Comparison of ENCODE assay signal across 10 cellular contexts in the genomic region with DNA sequence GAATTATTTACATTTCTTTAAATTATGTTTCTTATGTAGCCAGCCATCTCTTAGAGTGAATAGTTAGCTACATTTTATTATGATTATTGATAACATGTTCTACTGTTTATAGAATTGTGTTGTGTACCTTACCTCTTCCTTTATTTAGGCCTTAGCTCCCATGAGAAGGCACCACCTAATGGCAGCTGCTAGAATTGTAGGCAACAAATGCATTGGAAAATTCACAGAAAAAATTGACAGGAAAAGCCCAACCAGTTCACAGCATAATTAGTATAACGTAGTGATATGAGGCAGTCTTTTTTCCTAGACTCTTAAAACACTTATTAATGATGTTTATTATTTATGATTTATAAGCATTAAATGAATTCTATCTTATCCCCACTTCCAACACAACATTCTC.
DNase-seq lines count a peak whose midpoint lies in the region; ATAC-seq and TF ChIP-seq lines count a peak whose summit lies in the region.
"Had no signal": no experiment of that assay in that cellular context is flagged by ENCODE, and none has a peak within 500 bp of the region (broad histone marks: within the 10 kb centered on the region; RNA-seq: fewer than 3 reads in every experiment).

No MANE protein-coding gene starts in this region.

- H3K4me3 ChIP-seq in Panc1 (ENCODE audit: low read depth in 2 of 2, low read length in 2 of 2) = no peak overlapping the region
- H3K4me3 ChIP-seq: coronary artery had no signal

- CTCF ChIA-PET in Panc1 (lab: Charles Lee) = interaction anchor here (0.6 kb wide), 1 partner anchor 189 kb away, joined by 3 read pairs; no protein-coding TSS in a partner anchor

- BruUV-seq in Panc1 (replicated peaks; lab: Mats Ljungman, UMichigan) = no TSS peak

- H3K9me3 Mint-ChIP-seq in glutamatergic neuron (ENCODE audit: unreplicated experiment) = no peaks in the 10 kb centered on the region

- no peaks in the 10 kb centered on the region for H3K36me3 ChIP-seq in Panc1 (ENCODE audit: control insufficient read depth, insufficient read depth, low read length)

- DNase-seq in AML-193 (lab: John Stamatoyannopoulos, UW) (peak; percentile 5 to 30), GM13976 (ENCODE audit: low spot score) (peak; percentile 12), Panc1 (ENCODE audit: low read depth, low spot score) (no peak), glutamatergic neuron (no peak), retina (no peak), T1000 (lab: John Stamatoyannopoulos, UW) (no peak)
- DNase-seq: naive B cell had no signal

- ATAC-seq in Panc1 (no peak), HG03565 (IDR thresholded peaks at IDR 0.05; ENCODE audit: unreplicated experiment) (no peak), HG02885 (IDR thresholded peaks at IDR 0.05; ENCODE audit: poor library complexity, unreplicated experiment) (no peak)

- intact Hi-C loops in Panc1 (cut with micrococcal nuclease; ENCODE audit: unreplicated experiment) = no loop called here

- no peak overlapping the region for H3K27ac ChIP-seq in Panc1 (ENCODE audit: low read length)
- H3K27ac ChIP-seq: coronary artery had no signal

- no peaks in the 10 kb centered on the region for H3K4me1 Mint-ChIP-seq in glutamatergic neuron (ENCODE audit: low read depth, unreplicated experiment)

- POLR2A ChIA-PET in Panc1 (lab: Charles Lee) = no interaction called here

- in situ Hi-C loops in GM13976 (cut with MboI; ENCODE audit: low sequenced_read_pairs, unreplicated experiment) = no loop called here
- in situ Hi-C loops in Panc1 (cut with HindIII; ENCODE audit: low pct_unique_long_range_greater_than_20kb, low sequenced_read_pairs) = no loop called here

- H3K4me1 ChIP-seq in Panc1 (ENCODE audit: control insufficient read depth, insufficient read depth, low read length) = no peaks in the 10 kb centered on the region

- H3K9me3 ChIP-seq in Panc1 (ENCODE audit: control insufficient read depth, insufficient read depth, low read depth, low read length) = no peaks in the 10 kb centered on the region

- H3K36me3 Mint-ChIP-seq in glutamatergic neuron (ENCODE audit: unreplicated experiment) = no peaks in the 10 kb centered on the region

- H3K27me3 Mint-ChIP-seq in glutamatergic neuron (ENCODE audit: unreplicated experiment) = no peaks in the 10 kb centered on the region
- H3K27me3 Mint-ChIP-seq: naive B cell had no signal

- no peaks in the 10 kb centered on the region for H3K27me3 ChIP-seq in Panc1 (ENCODE audit: control insufficient read depth, insufficient read depth, low read length)

- peak; percentile 28 for TF ChIP-seq CTCF in GM13976 (IDR thresholded peaks at IDR 0.05; ENCODE audit: borderline replicate concordance, control extremely low read depth, extremely low read depth, insufficient read depth, missing control alignments)
- TF ChIP-seq CTCF in Panc1 (IDR thresholded peaks at IDR 0.05) = peak; percentile 67; the same call in 1 of the 2 replicates
- peak; percentile 60 for TF ChIP-seq CTCF in glutamatergic neuron (IDR thresholded peaks at IDR 0.05; ENCODE audit: partially characterized antibody, unreplicated experiment)

- H3K27ac Mint-ChIP-seq in glutamatergic neuron (ENCODE audit: unreplicated experiment) = no peak overlapping the region
- H3K27ac Mint-ChIP-seq: naive B cell had no signal

- no peak overlapping the region for H3K4me3 Mint-ChIP-seq in glutamatergic neuron (ENCODE audit: unreplicated experiment)
- H3K4me3 Mint-ChIP-seq: naive B cell had no signal

Comparison
In these comparisons a context has a peak if more than half of its experiments do, and no peak if none do; other contexts are left out.
1. DNase-seq: peak in AML-193 (2 of 2) and GM13976 (single experiment); none in Panc1 (single experiment), glutamatergic neuron (single experiment), retina (single experiment) and T1000 (single experiment).
2. Peak in every context shown above with its lines, with median percentiles within 50 percentile points of each other: CTCF ChIP-seq.